In genomic region chr10:49176310-49177268, GRCh38 we compare ENCODE assay signal across 8 cellular contexts. TPM values are rescaled to one million over a fixed set of nuclear protein-coding genes. Genes with fewer than 3 reads are reported as not detected.
A peak's percentile ranks its signal among the peaks of the same experiment; 100 is the strongest.
DNase-seq lines count a peak whose midpoint lies in the region; ATAC-seq, FAIRE-seq and TF ChIP-seq lines count a peak whose summit lies in the region.

No MANE protein-coding gene starts in this region.

- POLR2A ChIA-PET in CD4-positive, alpha-beta T cell (lab: Charles Lee): no interaction called here

- ATAC-seq in HG02642 (IDR thresholded peaks at IDR 0.05; ENCODE audit: poor library complexity, unreplicated experiment): peak; percentile 6
- ATAC-seq in CD4-positive, alpha-beta T cell (ENCODE audit: poor library complexity): no peak

- peaks cover 15% of the 10 kb centered on the region for H3K27me3 Mint-ChIP-seq in astrocyte (ENCODE audit: low read depth, unreplicated experiment)
- H3K27me3 Mint-ChIP-seq in CD4-positive, alpha-beta T cell: no peaks in the 10 kb centered on the region

- H2BK15ac ChIP-seq in mesenchymal stem cell (ENCODE audit: low read depth, poor library complexity, severe bottlenecking): no peak overlapping the region

- no peaks in the 10 kb centered on the region for H3K79me2 ChIP-seq in astrocyte (ENCODE audit: insufficient read depth, low read length)

- peak overlapping the region; percentile 74 for H3K27ac ChIP-seq in astrocyte (ENCODE audit: low read depth, low read length)
- no peak overlapping the region for H3K27ac ChIP-seq in mesenchymal stem cell (ENCODE audit: low read length, poor library complexity, severe bottlenecking)
- H3K27ac ChIP-seq in CD4-positive, alpha-beta T cell (ENCODE audit: low read depth, low read length): no peak overlapping the region

- no peaks in the 10 kb centered on the region for H3K79me1 ChIP-seq in mesenchymal stem cell (replicated peaks; ENCODE audit: low read length, poor library complexity, severe bottlenecking)

- no peak for DNase-seq in GM12864 (ENCODE audit: low read depth)
- no peak for DNase-seq in astrocyte (ENCODE audit: low read depth)
- DNase-seq in mesenchymal stem cell: no peak
- no peak for DNase-seq in NCI-H1417 treated with DMSO at 0.1 percent for 48 hours (lab: John Stamatoyannopoulos, UW)
- DNase-seq in frontal cortex (ENCODE audit: low spot score in 2 of 2): no peak
- DNase-seq in iPS-NIHi7 (ENCODE audit: extremely low spot score): no peak
- no peak for DNase-seq in CD4-positive, alpha-beta T cell

- no peak overlapping the region for H2BK5ac ChIP-seq in mesenchymal stem cell (ENCODE audit: low read depth, low read length, poor library complexity, severe bottlenecking)

- no peak overlapping the region for H4K8ac ChIP-seq in mesenchymal stem cell (ENCODE audit: low read length)

- H2AFZ ChIP-seq in astrocyte (ENCODE audit: low read depth, low read length) (peak overlapping the region; percentile 60), mesenchymal stem cell (ENCODE audit: low read depth, low read length) (no peak overlapping the region)

- no peak overlapping the region for H3K4me3 Mint-ChIP-seq in astrocyte (ENCODE audit: unreplicated experiment)
- H3K4me3 Mint-ChIP-seq in CD4-positive, alpha-beta T cell: no peak overlapping the region

- intact Hi-C loops in CD4-positive, alpha-beta T cell (cut with DNase I, micrococcal nuclease): no loop called here

- no peaks in the 10 kb centered on the region for H3K27me3 ChIP-seq in astrocyte (ENCODE audit: insufficient read depth, low read length)
- H3K27me3 ChIP-seq in mesenchymal stem cell (ENCODE audit: control insufficient read depth in 1 of 2, insufficient read depth in 1 of 2, low read length in 2 of 2): peaks cover 0 to 5% of the 10 kb centered on the region in 2 experiments
- H3K27me3 ChIP-seq in CD4-positive, alpha-beta T cell (ENCODE audit: control insufficient read depth, insufficient read depth, low read length): no peaks in the 10 kb centered on the region

- H3K36me3 Mint-ChIP-seq in astrocyte (ENCODE audit: low read depth, unreplicated experiment): no peaks in the 10 kb centered on the region
- H3K36me3 Mint-ChIP-seq in CD4-positive, alpha-beta T cell (ENCODE audit: low read depth): no peaks in the 10 kb centered on the region

- peaks cover 8% of the 10 kb centered on the region for H3K4me1 Mint-ChIP-seq in astrocyte (ENCODE audit: low read depth, unreplicated experiment)
- peaks cover 22% of the 10 kb centered on the region for H3K4me1 Mint-ChIP-seq in CD4-positive, alpha-beta T cell (ENCODE audit: low read depth)

- no peaks in the 10 kb centered on the region for H4K20me1 ChIP-seq in astrocyte (ENCODE audit: insufficient read depth, low read length)

- H3K9me3 Mint-ChIP-seq in astrocyte (ENCODE audit: unreplicated experiment): no peaks in the 10 kb centered on the region
- H3K9me3 Mint-ChIP-seq in CD4-positive, alpha-beta T cell: no peaks in the 10 kb centered on the region

- no peak overlapping the region for H2BK12ac ChIP-seq in mesenchymal stem cell (ENCODE audit: low read length in 2 of 2)

- FAIRE-seq in astrocyte (lab: Jason Lieb, UNC): no peak
- FAIRE-seq in frontal cortex (lab: Jason Lieb, UNC): no peak

- TF ChIP-seq CTCF in GM12864 (IDR thresholded peaks at IDR 0.05; ENCODE audit: low read depth, low read length, missing control alignments) (peak; percentile 52), astrocyte (IDR thresholded peaks at IDR 0.05; ENCODE audit: insufficient read depth, low read depth, low read length) (no peak)
- TF ChIP-seq CTCF in CD4-positive, alpha-beta T cell (IDR thresholded peaks at IDR 0.05): no peak

- H3K4me2 ChIP-seq in astrocyte (ENCODE audit: low read length): peak overlapping the region; percentile 38
- H3K4me2 ChIP-seq in mesenchymal stem cell (ENCODE audit: low read length, poor library complexity, severe bottlenecking): no peak overlapping the region

- H3K23ac ChIP-seq in mesenchymal stem cell (ENCODE audit: low read length in 2 of 2): no peak overlapping the region

- peak overlapping the region; percentile 56 for H3K9ac ChIP-seq in astrocyte (ENCODE audit: low read length)
- H3K9ac ChIP-seq in mesenchymal stem cell (ENCODE audit: low read length): peak overlapping the region; percentile 65

- no peaks in the 10 kb centered on the region for H3K9me3 ChIP-seq in astrocyte (ENCODE audit: insufficient read depth, low read depth, low read length)
- no peaks in the 10 kb centered on the region for H3K9me3 ChIP-seq in mesenchymal stem cell (ENCODE audit: control insufficient read depth, low read length)
- H3K9me3 ChIP-seq in CD4-positive, alpha-beta T cell (ENCODE audit: control insufficient read depth, low read length): no peaks in the 10 kb centered on the region

- H3K4ac ChIP-seq in mesenchymal stem cell (ENCODE audit: low read depth in 1 of 2, low read length in 2 of 2): no peak overlapping the region

- H3K14ac ChIP-seq in mesenchymal stem cell (ENCODE audit: low read length in 2 of 2): no peak overlapping the region

- peaks cover 15% of the 10 kb centered on the region for H3K4me1 ChIP-seq in astrocyte (ENCODE audit: insufficient read depth, low read length)
- H3K4me1 ChIP-seq in mesenchymal stem cell (ENCODE audit: control insufficient read depth, insufficient read depth, low read depth, low read length): peaks cover 9% of the 10 kb centered on the region

- H4K91ac ChIP-seq in mesenchymal stem cell (ENCODE audit: low read length): no peak overlapping the region

- no peak overlapping the region for H2BK120ac ChIP-seq in mesenchymal stem cell (ENCODE audit: low read depth, low read length)

- no peak overlapping the region for H2AK5ac ChIP-seq in mesenchymal stem cell (ENCODE audit: low read length, severe bottlenecking)

- H3K4me3 ChIP-seq in GM12864 (ENCODE audit: low read depth, low read length) (no peak overlapping the region), astrocyte (ENCODE audit: insufficient read depth, low read depth, low read length) (no peak overlapping the region), mesenchymal stem cell (ENCODE audit: insufficient read depth in 1 of 2, low read depth in 1 of 2, low read length in 2 of 2) (no peak overlapping the region)

- H3K27ac Mint-ChIP-seq in astrocyte (ENCODE audit: unreplicated experiment): no peak overlapping the region
- no peak overlapping the region for H3K27ac Mint-ChIP-seq in CD4-positive, alpha-beta T cell

- CTCF ChIA-PET in CD4-positive, alpha-beta T cell (lab: Charles Lee): no interaction called here

- H3K18ac ChIP-seq in mesenchymal stem cell (ENCODE audit: low read depth in 1 of 2, low read length in 2 of 2): peak overlapping the region in 1 of 2 experiments; percentile 34

- WGBS in mesenchymal stem cell: 70% methylated on average over 16 of the region's 19 CpGs

- H3K36me3 ChIP-seq in astrocyte (ENCODE audit: insufficient read depth, low read length) (no peaks in the 10 kb centered on the region), mesenchymal stem cell (ENCODE audit: control insufficient read depth in 1 of 2, insufficient read depth in 2 of 2, low read depth in 1 of 2, low read length in 2 of 2) (no peaks in the 10 kb centered on the region)

RNA-seq across cellular contexts. Expression of gene TMEM273, which starts 11.6 kb away (rescaled TPM):
- total RNA-seq in astrocyte: not detected in 2 replicates
- not detected for polyA plus RNA-seq in mesenchymal stem cell (2013, experiment 1 of 2)
- not detected for polyA plus RNA-seq in mesenchymal stem cell (2013, experiment 2 of 2)
- total RNA-seq in frontal cortex: 2.4 TPM
- total RNA-seq in CD4-positive, alpha-beta T cell: 1 to 10 TPM; 1.8 to 2.2 TPM

RNA-seq across cellular contexts. Expression of gene FAM170B, which starts 42.8 kb away (rescaled TPM):
- total RNA-seq in astrocyte: not detected in 2 replicates
- not detected for polyA plus RNA-seq in mesenchymal stem cell (2013, experiment 1 of 2)
- not detected for polyA plus RNA-seq in mesenchymal stem cell (2013, experiment 2 of 2)
- total RNA-seq in frontal cortex: not detected
- total RNA-seq in CD4-positive, alpha-beta T cell: not detected
